In genomic region chr10:95208702-95209391, GRCh38 we compare ENCODE assay signal across 10 cellular contexts. TPM values are rescaled to one million over a fixed set of nuclear protein-coding genes. Genes with fewer than 3 reads are reported as not detected.
DNase-seq lines count a peak whose midpoint lies in the region; ATAC-seq, FAIRE-seq and TF ChIP-seq lines count a peak whose summit lies in the region.
"Had no signal": no experiment of that assay in that cellular context is flagged by ENCODE, and none has a peak within 500 bp of the region (broad histone marks: within the 10 kb centered on the region; RNA-seq: fewer than 3 reads in every experiment).

No MANE protein-coding gene starts in this region.

- H2BK20ac ChIP-seq in H1 (ENCODE audit: low read length), result peak overlapping the region; percentile 94

- no peaks in the 10 kb centered on the region for H3K36me3 Mint-ChIP-seq in neural progenitor cell
- H3K36me3 Mint-ChIP-seq in activated CD4-positive, alpha-beta memory T cell treated with anti-CD3 and anti-CD28 coated beads for 36 hours, result no peaks in the 10 kb centered on the region
- no peaks in the 10 kb centered on the region for H3K36me3 Mint-ChIP-seq in activated T-cell treated with anti-CD3 and anti-CD28 coated beads, Interleukin-2, amount 50 U/mL, for 4 hours (ENCODE audit: insufficient read depth)
- H3K36me3 Mint-ChIP-seq: T-cell had no signal

- no peaks in the 10 kb centered on the region for H3K9me3 ChIP-seq in H1 (ENCODE audit: insufficient read depth in 2 of 2, low read depth in 1 of 2, low read length in 1 of 2)
- no peaks in the 10 kb centered on the region for H3K9me3 ChIP-seq in neural progenitor cell (ENCODE audit: low read depth)
- H3K9me3 ChIP-seq in spleen, result no peaks in the 10 kb centered on the region

- H3K79me2 ChIP-seq in H1 (ENCODE audit: control insufficient read depth in 1 of 2, insufficient read depth in 2 of 2, low read length in 2 of 2) (no peaks in the 10 kb centered on the region), neural progenitor cell (ENCODE audit: low read depth) (no peaks in the 10 kb centered on the region)

- H4K8ac ChIP-seq in H1 (ENCODE audit: extremely low read depth, insufficient read depth, low read length), result no peak overlapping the region; the same call in 1 of the 2 replicates

- no peak for ATAC-seq in activated T-cell treated with anti-CD3 and anti-CD28 coated beads, Interleukin-2, amount 50 U/mL, for 4 hours
- ATAC-seq: T-cell had no signal

- no peaks in the 10 kb centered on the region for H3K9me3 Mint-ChIP-seq in neural progenitor cell
- no peaks in the 10 kb centered on the region for H3K9me3 Mint-ChIP-seq in activated CD4-positive, alpha-beta memory T cell treated with anti-CD3 and anti-CD28 coated beads for 36 hours
- H3K9me3 Mint-ChIP-seq in activated T-cell treated with anti-CD3 and anti-CD28 coated beads, Interleukin-2, amount 50 U/mL, for 4 hours, result no peaks in the 10 kb centered on the region
- H3K9me3 Mint-ChIP-seq: T-cell had no signal

- peak overlapping the region; percentile 99 for H2BK12ac ChIP-seq in H1 (ENCODE audit: low read depth, low read length)

- H2BK5ac ChIP-seq in H1 (ENCODE audit: low read depth, low read length), result peak overlapping the region; percentile 92

- no peaks in the 10 kb centered on the region for H3F3A ChIP-seq in neural progenitor cell (ENCODE audit: low read depth)

- TF ChIP-seq CTCF in LNCaP clone FGC (IDR thresholded peaks at IDR 0.05; ENCODE audit: control insufficient read depth, extremely low read depth, insufficient read depth) (peak; percentile 38), H1 (IDR thresholded peaks at IDR 0.05; ENCODE audit: control extremely low read depth in 1 of 3, insufficient read depth in 1 of 3, low read depth in 1 of 3, low read length in 3 of 3) (no peak), neural progenitor cell (IDR thresholded peaks at IDR 0.05) (peak; percentile 48), spleen (IDR thresholded peaks at IDR 0.05 in 8 of 11, conservative IDR thresholded peaks at IDR 0.05 in 3 of 11) (peak in 1 of 11 experiments; percentile 19)

- H3K14ac ChIP-seq in H1 (ENCODE audit: insufficient read length), result no peak overlapping the region

- H3K27ac Mint-ChIP-seq in neural progenitor cell, result no peak overlapping the region
- no peak overlapping the region for H3K27ac Mint-ChIP-seq in activated CD4-positive, alpha-beta memory T cell treated with anti-CD3 and anti-CD28 coated beads for 36 hours
- H3K27ac Mint-ChIP-seq: T-cell had no signal

- peaks cover 3% of the 10 kb centered on the region for H3K4me1 Mint-ChIP-seq in neural progenitor cell
- no peaks in the 10 kb centered on the region for H3K4me1 Mint-ChIP-seq in activated CD4-positive, alpha-beta memory T cell treated with anti-CD3 and anti-CD28 coated beads for 36 hours (ENCODE audit: low read depth)
- H3K4me1 Mint-ChIP-seq in activated T-cell treated with anti-CD3 and anti-CD28 coated beads, Interleukin-2, amount 50 U/mL, for 4 hours (ENCODE audit: low read depth), result no peaks in the 10 kb centered on the region
- H3K4me1 Mint-ChIP-seq: T-cell had no signal

- H3K36me3 ChIP-seq in H1 (ENCODE audit: control insufficient read depth in 2 of 4, insufficient read depth in 4 of 4, low read length in 3 of 4) (no peaks in the 10 kb centered on the region; a peak in 1 of 8 replicates), neural progenitor cell (no peaks in the 10 kb centered on the region), spleen (no peaks in the 10 kb centered on the region)

- H3K9ac ChIP-seq in H1 (replicated peaks in 1 of 4; ENCODE audit: extremely low read depth in 1 of 4, low read depth in 3 of 4, low read length in 3 of 4) (peak overlapping the region in 1 of 4 experiments; percentile 38; a peak in 3 of 7 replicates), neural progenitor cell (no peak overlapping the region)

- TF ChIP-seq EP300 in H1 (IDR thresholded peaks at IDR 0.05; ENCODE audit: borderline replicate concordance in 1 of 2, low read depth in 2 of 2, low read length in 2 of 2), result no peak

- no peaks in the 10 kb centered on the region for H3K79me1 ChIP-seq in H1 (ENCODE audit: low read depth, low read length)

- peak overlapping the region; percentile 93 for H2AFZ ChIP-seq in H1 (ENCODE audit: low read length)
- H2AFZ ChIP-seq in neural progenitor cell (replicated peaks), result peak overlapping the region; percentile 91

- H3K4me3 Mint-ChIP-seq in neural progenitor cell, result no peak overlapping the region
- H3K4me3 Mint-ChIP-seq in activated CD4-positive, alpha-beta memory T cell treated with anti-CD3 and anti-CD28 coated beads for 36 hours, result no peak overlapping the region
- no peak overlapping the region for H3K4me3 Mint-ChIP-seq in activated T-cell treated with anti-CD3 and anti-CD28 coated beads, Interleukin-2, amount 50 U/mL, for 4 hours
- H3K4me3 Mint-ChIP-seq: T-cell had no signal

- H3K23me2 ChIP-seq in H1 (ENCODE audit: low read depth, low read length), result no peaks in the 10 kb centered on the region

- peak overlapping the region in 1 of 2 experiments; percentile 25; a peak in 1 of 4 replicates for H3K4me2 ChIP-seq in H1 (ENCODE audit: insufficient read depth in 1 of 2, low read depth in 2 of 2, low read length in 2 of 2)
- no peak overlapping the region for H3K4me2 ChIP-seq in neural progenitor cell

- no peak overlapping the region for H3K56ac ChIP-seq in H1 (replicated peaks; ENCODE audit: insufficient read length, low read depth, low read length)

- H3K4ac ChIP-seq in H1 (replicated peaks; ENCODE audit: insufficient read length, low read depth, low read length), result peak overlapping the region; percentile 12

- peak overlapping the region; percentile 62; the same call in 1 of the 2 replicates for H3K27ac ChIP-seq in H1 (ENCODE audit: low read depth, low read length)
- H3K27ac ChIP-seq in neural progenitor cell, result no peak overlapping the region
- no peak overlapping the region for H3K27ac ChIP-seq in spleen

- peak overlapping the region; percentile 84; the same call in 1 of the 2 replicates for H2AK5ac ChIP-seq in H1 (ENCODE audit: low read depth, low read length)

- DNase-seq in DMS53 (lab: John Stamatoyannopoulos, UW), result peak; percentile 51
- DNase-seq in DMS53 treated with DMSO at 0.1 percent for 48 hours (lab: John Stamatoyannopoulos, UW; ENCODE audit: unreplicated experiment), result no peak
- DNase-seq in LNCaP clone FGC (ENCODE audit: low read depth), result no peak
- no peak for DNase-seq in H1 (ENCODE audit: low read depth in 1 of 2, low spot score in 2 of 2)
- no peak for DNase-seq in neural progenitor cell (ENCODE audit: low spot score)
- DNase-seq in activated CD4-positive, alpha-beta memory T cell treated with anti-CD3 and anti-CD28 coated beads for 36 hours, result no peak
- no peak for DNase-seq in activated T-cell treated with anti-CD3 and anti-CD28 coated beads, Interleukin-2, amount 50 U/mL, for 4 hours
- DNase-seq in spleen, result no peak
- DNase-seq: NCI-H1436, T-cell had no signal

- POLR2A ChIA-PET in H1 (lab: Charles Lee; ENCODE audit: partially characterized antibody), result interaction anchor here (0.9 to 3.4 kb wide), 2 partner anchors 21 to 26 kb away, joined by 3 to 27 read pairs; no protein-coding TSS in a partner anchor
- POLR2A ChIA-PET in activated CD4-positive, alpha-beta memory T cell treated with anti-CD3 and anti-CD28 coated beads for 36 hours (lab: Charles Lee), result no interaction called here

- no peaks in the 10 kb centered on the region for H3K27me3 ChIP-seq in H1 (replicated peaks in 1 of 4; ENCODE audit: control insufficient read depth in 3 of 4, extremely low read depth in 1 of 4, insufficient read depth in 3 of 4, low read length in 3 of 4)
- no peaks in the 10 kb centered on the region for H3K27me3 ChIP-seq in neural progenitor cell
- H3K27me3 ChIP-seq in spleen (replicated peaks in 1 of 7), result no peaks in the 10 kb centered on the region

- peaks cover 0 to 5% (median 3%) of the 10 kb centered on the region in 4 experiments; a peak in 5 of 7 replicates for H3K4me1 ChIP-seq in H1 (replicated peaks in 1 of 4; ENCODE audit: control insufficient read depth in 3 of 4, insufficient read depth in 4 of 4, low read length in 3 of 4)
- H3K4me1 ChIP-seq in neural progenitor cell, result no peaks in the 10 kb centered on the region
- H3K4me1 ChIP-seq in spleen, result no peaks in the 10 kb centered on the region

- no peak overlapping the region for H3K4me3 ChIP-seq in LNCaP clone FGC (ENCODE audit: low read depth, low read length)
- H3K4me3 ChIP-seq in H1 (ENCODE audit: extremely low read depth in 1 of 4, insufficient read depth in 2 of 4, low read depth in 3 of 4, low read length in 4 of 4), result no peak overlapping the region
- no peak overlapping the region for H3K4me3 ChIP-seq in neural progenitor cell
- no peak overlapping the region for H3K4me3 ChIP-seq in spleen

- H4K20me1 ChIP-seq in H1 (replicated peaks in 1 of 2; ENCODE audit: control insufficient read depth in 1 of 2, insufficient read depth in 2 of 2, low read length in 2 of 2) (no peaks in the 10 kb centered on the region), neural progenitor cell (ENCODE audit: low read depth) (no peaks in the 10 kb centered on the region)

- no peak for FAIRE-seq in H1 (lab: Jason Lieb, UNC)

- WGBS in H1 (ENCODE audit: extremely low coverage in 1 of 2, insufficient coverage in 1 of 2, insufficient read length in 1 of 2, insufficient replicate concordance in 2 of 2, low coverage in 1 of 2, low lambda C conversion rate in 2 of 2, missing lambda C conversion rate in 1 of 2), 2 experiments, result 70% methylated on average over 7 of the region's 8 CpGs; no CpG with 5 or more reads in 1 of the 2 experiments
- 62 to 76% (median 69%) methylated on average over 8 of the region's 8 CpGs for WGBS in spleen, 5 donors

- H3K23ac ChIP-seq in H1 (ENCODE audit: insufficient read length), result no peak overlapping the region

- no peak overlapping the region for H2BK120ac ChIP-seq in H1 (replicated peaks; ENCODE audit: low read depth, low read length)

- peak in 1 of 2 experiments; percentile 7; a peak in 1 of 4 replicates for TF ChIP-seq RAD21 in H1 (IDR thresholded peaks at IDR 0.05 in 1 of 2, conservative IDR thresholded peaks at IDR 0.05 in 1 of 2; ENCODE audit: low read depth in 2 of 2, low read length in 2 of 2)

- H3K18ac ChIP-seq in H1 (ENCODE audit: extremely low read depth, low read length), result peak overlapping the region; percentile 99

- peak overlapping the region; percentile 38 for H4K5ac ChIP-seq in H1 (ENCODE audit: insufficient read length, low read depth, low read length)

- peaks cover 3% of the 10 kb centered on the region for H3K27me3 Mint-ChIP-seq in neural progenitor cell (ENCODE audit: insufficient read depth, low read depth)
- peaks cover 8% of the 10 kb centered on the region for H3K27me3 Mint-ChIP-seq in activated CD4-positive, alpha-beta memory T cell treated with anti-CD3 and anti-CD28 coated beads for 36 hours
- H3K27me3 Mint-ChIP-seq in activated T-cell treated with anti-CD3 and anti-CD28 coated beads, Interleukin-2, amount 50 U/mL, for 4 hours (ENCODE audit: low read depth), result peaks cover 3% of the 10 kb centered on the region
- H3K27me3 Mint-ChIP-seq: T-cell had no signal

- H2BK15ac ChIP-seq in H1 (ENCODE audit: low read length), result peak overlapping the region; percentile 76; the same call in 1 of the 2 replicates

- H4K91ac ChIP-seq in H1 (replicated peaks; ENCODE audit: insufficient read length, low read length), result peak overlapping the region; percentile 67

- no peak for TF ChIP-seq POLR2A in H1 (IDR thresholded peaks at IDR 0.05; ENCODE audit: control extremely low read depth in 1 of 2, low read depth in 2 of 2, low read length in 2 of 2)
- TF ChIP-seq POLR2A in spleen (IDR thresholded peaks at IDR 0.05), result no peak

- CTCF ChIA-PET in H1 (lab: Charles Lee; ENCODE audit: partially characterized antibody), result interaction anchor here (0.6 to 3.0 kb wide), 14 partner anchors 9 to 580 kb away, joined by 3 to 18 read pairs (median 3); no protein-coding TSS in a partner anchor
- CTCF ChIA-PET in activated CD4-positive, alpha-beta memory T cell treated with anti-CD3 and anti-CD28 coated beads for 36 hours (lab: Charles Lee), result interaction anchor here (2.8 kb wide), 1 partner anchor 35 kb away, joined by 15 read pairs; no protein-coding TSS in a partner anchor

- intact Hi-C loops in activated CD4-positive, alpha-beta memory T cell treated with anti-CD3 and anti-CD28 coated beads for 36 hours (cut with micrococcal nuclease), result loop anchor here (1.0 kb wide), 1 partner anchor 154 kb away; no protein-coding TSS in a partner anchor
- intact Hi-C loops in spleen (cut with DNase I; ENCODE audit: low total_unique reads), result no loop called here

RNA-seq across cellular contexts. Expression of gene ACSM6, which starts 14.8 kb away (rescaled TPM):
- total RNA-seq in H1 (2021; fragmentation: NEBNext Ultra II Directional; extraction: Animal tissue kit (Norgen Biotek cat#: 25700)), result 0.27 TPM in 1 of 2 replicates, not detected in the other
- polyA plus RNA-seq in H1 (2011; rRNA removed) (0.30 and 0.33 TPM in 2 replicates), spleen (not detected)
- polyA plus RNA-seq in H1 (2011; cell fraction: cytosol; rRNA removed), result 0.28 TPM
- 0.34 TPM for polyA plus RNA-seq in H1 (2011; cell fraction: nucleus; rRNA removed)
- polyA plus RNA-seq in H1 (2012, experiment 1 of 2), result 0.11 to 0.14 TPM (median 0.13 TPM) in 3 of 4 replicates, not detected in the other
- not detected for polyA plus RNA-seq in H1 (2012, experiment 2 of 2)
- polyA plus RNA-seq in H1 (2013, experiment 1 of 2), result 0.20 TPM
- polyA plus RNA-seq in H1 (2013, experiment 2 of 2), result 0.18 TPM
- 0.41 TPM in 1 of 2 replicates, not detected in the other for polyA minus RNA-seq in H1 (2011; rRNA and poly(A)+ RNA removed)
- not detected for polyA minus RNA-seq in H1 (2011; cell fraction: cytosol; rRNA and poly(A)+ RNA removed)
- polyA minus RNA-seq in H1 (2011; cell fraction: nucleus; rRNA and poly(A)+ RNA removed), result not detected
- total RNA-seq in neural progenitor cell (ENCODE audit: low replicate concordance) (not detected in 2 replicates), spleen (not detected)
- total RNA-seq in activated CD4-positive, alpha-beta memory T cell treated with anti-CD3 and anti-CD28 coated beads for 36 hours, result not detected
- not detected for total RNA-seq in activated T-cell treated with anti-CD3 and anti-CD28 coated beads, Interleukin-2, amount 50 U/mL, for 4 hours
- total RNA-seq: T-cell had no signal

Comparison
In these comparisons a context has a peak if more than half of its experiments do, and no peak if none do; other contexts are left out.
1. CTCF ChIP-seq: peak in LNCaP clone FGC (single experiment) and neural progenitor cell (single experiment); none in H1 (0 of 3).